Comparison of ENCODE assay signal across 10 cellular contexts in genomic region chr10:106571216-106571954, GRCh38.
DNase-seq lines count a peak whose midpoint lies in the region; ATAC-seq and TF ChIP-seq lines count a peak whose summit lies in the region.
"Had no signal": no experiment of that assay in that cellular context is flagged by ENCODE, and none has a peak within 500 bp of the region (broad histone marks: within the 10 kb centered on the region; RNA-seq: fewer than 3 reads in every experiment).

No MANE protein-coding gene starts in this region.

- ATAC-seq in lower lobe of right lung (no peak), GM19328 (IDR thresholded peaks at IDR 0.05; ENCODE audit: unreplicated experiment) (no peak), HG03280 (IDR thresholded peaks at IDR 0.05; ENCODE audit: unreplicated experiment) (no peak)
- ATAC-seq: mucosa of descending colon had no signal

- H3K36me3 Mint-ChIP-seq in osteocyte (ENCODE audit: unreplicated experiment), result no peaks in the 10 kb centered on the region

- no peak overlapping the region for H3K27ac ChIP-seq in lower lobe of right lung

- H3K27me3 Mint-ChIP-seq in osteocyte (ENCODE audit: unreplicated experiment), result peaks cover 5% of the 10 kb centered on the region
- H3K27me3 Mint-ChIP-seq: stimulated activated naive CD8-positive, alpha-beta T cell treated with anti-CD3 and anti-CD28 coated beads, Interleukin-15, Interleukin-2, amounts not matched to agents 100 ng/mL and 50 ng/mL, for 24 hours had no signal

- no peaks in the 10 kb centered on the region for H3K9me3 Mint-ChIP-seq in osteocyte (ENCODE audit: unreplicated experiment)
- H3K9me3 Mint-ChIP-seq: stimulated activated naive CD8-positive, alpha-beta T cell treated with anti-CD3 and anti-CD28 coated beads, Interleukin-15, Interleukin-2, amounts not matched to agents 100 ng/mL and 50 ng/mL, for 24 hours had no signal

- H3K4me1 Mint-ChIP-seq in osteocyte (ENCODE audit: unreplicated experiment), result peaks cover 30% of the 10 kb centered on the region

- H3K27ac Mint-ChIP-seq in osteocyte (ENCODE audit: unreplicated experiment), result no peak overlapping the region
- H3K27ac Mint-ChIP-seq: stimulated activated naive CD8-positive, alpha-beta T cell treated with anti-CD3 and anti-CD28 coated beads, Interleukin-15, Interleukin-2, amounts not matched to agents 100 ng/mL and 50 ng/mL, for 24 hours had no signal

- H3K4me3 Mint-ChIP-seq in osteocyte (ENCODE audit: unreplicated experiment), result no peak overlapping the region
- H3K4me3 Mint-ChIP-seq: stimulated activated naive CD8-positive, alpha-beta T cell treated with anti-CD3 and anti-CD28 coated beads, Interleukin-15, Interleukin-2, amounts not matched to agents 100 ng/mL and 50 ng/mL, for 24 hours had no signal

- H3K36me3 ChIP-seq in lower lobe of right lung, result no peaks in the 10 kb centered on the region

- H3K4me1 ChIP-seq in lower lobe of right lung, result no peaks in the 10 kb centered on the region

- TF ChIP-seq CTCF in GM12865 (IDR thresholded peaks at IDR 0.05; ENCODE audit: insufficient read depth, low read depth, low read length, missing control alignments), result peak; percentile 25
- peak; percentile 67 for TF ChIP-seq CTCF in epithelial cell of esophagus (IDR thresholded peaks at IDR 0.05; ENCODE audit: insufficient read depth, low read depth, low read length, missing control alignments)
- TF ChIP-seq CTCF in osteocyte (IDR thresholded peaks at IDR 0.05), result peak; percentile 71
- TF ChIP-seq CTCF in lower lobe of right lung (IDR thresholded peaks at IDR 0.05), result no peak

- DNase-seq in GM12865 (ENCODE audit: low read depth), result peak; percentile 12
- DNase-seq in NCI-H1048 (lab: John Stamatoyannopoulos, UW), result peak; percentile 7
- DNase-seq in epithelial cell of esophagus (ENCODE audit: low read depth), result peak; percentile 75
- no peak for DNase-seq in osteocyte (ENCODE audit: extremely low spot score, unreplicated experiment)
- no peak for DNase-seq in cerebellar nuclear complex (lab: John Stamatoyannopoulos, UW)
- no peak for DNase-seq in lower lobe of right lung
- DNase-seq: mucosa of descending colon had no signal

- H3K27me3 ChIP-seq in lower lobe of right lung (ENCODE audit: low read depth), result no peaks in the 10 kb centered on the region

- intact Hi-C loops in lower lobe of right lung (cut with DNase I), result no loop called here

- H3K4me3 ChIP-seq in GM12865 (ENCODE audit: low read depth, low read length) (no peak overlapping the region), epithelial cell of esophagus (ENCODE audit: low read length) (no peak overlapping the region), lower lobe of right lung (no peak overlapping the region)
- H3K4me3 ChIP-seq: mucosa of descending colon had no signal

- no peaks in the 10 kb centered on the region for H3K9me3 ChIP-seq in lower lobe of right lung
- H3K9me3 ChIP-seq: mucosa of descending colon had no signal

Comparison
In these comparisons a context has a peak if more than half of its experiments do, and no peak if none do; other contexts are left out.
1. DNase-seq: peak in GM12865 (single experiment), NCI-H1048 (single experiment) and epithelial cell of esophagus (single experiment); none in osteocyte (single experiment), cerebellar nuclear complex (0 of 2) and lower lobe of right lung (single experiment).